In genomic region chr18:29241199-29241598, GRCh38 we compare ENCODE assay signal across 30 cellular contexts.
"Had no signal": no experiment of that assay in that cellular context is flagged by ENCODE, and none has a peak within 500 bp of the region (broad histone marks: within the 10 kb centered on the region; RNA-seq: fewer than 3 reads in every experiment).

No MANE protein-coding gene starts in this region.

- H3K27ac ChIP-seq: neutrophil, pancreas, prostate gland, right lobe of liver, sigmoid colon, skin epidermis, spleen, thoracic aorta, thyroid gland, tibial nerve, upper lobe of left lung, uterus had no signal

- H3K9me3 ChIP-seq: neutrophil, pancreas, prostate gland, right lobe of liver, sigmoid colon, thoracic aorta, thyroid gland, tibial nerve, upper lobe of left lung, uterus had no signal

- H3K27me3 ChIP-seq: neutrophil, pancreas, right lobe of liver, sigmoid colon, spleen, thyroid gland, tibial nerve, upper lobe of left lung, uterus had no signal

- H3K4me2 ChIP-seq: smooth muscle cell had no signal

- H3K4me3 ChIP-seq: pancreas, prostate gland, right lobe of liver, sigmoid colon, skin epidermis, smooth muscle cell, spleen, thoracic aorta, thyroid gland, tibial nerve, upper lobe of left lung, uterus had no signal

- ATAC-seq: naive thymus-derived CD8-positive, alpha-beta T cell; natural killer cell treated with Interleukin-12 subunit alpha and Interleukin-12 subunit beta and Interleukin-15 and Interleukin-18, amount 100 ng/mL, for 72 hours; pancreas; right cardiac atrium; right lobe of liver; stimulated activated memory B cell treated with anti-CD40 and anti-IgM and Interleukin-4, amounts not matched to agents 10 μg/mL and 1 μg/mL and 100 μg/mL, for 72 hours; stimulated activated naive CD8-positive, alpha-beta T cell treated with anti-CD3 and anti-CD28 coated beads, Interleukin-15, amount 100 ng/mL, for 72 hours; stimulated activated naive CD8-positive, alpha-beta T cell treated with anti-CD3 and anti-CD28 coated beads, Interleukin-15, Interleukin-2, amounts not matched to agents 100 U/mL and 50 U/mL, for 24 hours had no signal

- H3K36me3 ChIP-seq: neutrophil, pancreas, prostate gland, right lobe of liver, sigmoid colon, spleen, thoracic aorta, thyroid gland, tibial nerve, upper lobe of left lung, uterus had no signal

- H3K4me1 ChIP-seq: pancreas, prostate gland, right lobe of liver, sigmoid colon, spleen, thyroid gland, tibial nerve, upper lobe of left lung, uterus had no signal

- DNase-seq: naive B cell; naive thymus-derived CD8-positive, alpha-beta T cell; nephron progenitor cell; nucleus accumbens; pancreas; right cardiac atrium; right lobe of liver; sigmoid colon; spleen; stimulated activated CD4-positive, alpha-beta T cell treated with anti-CD3 and anti-CD28 coated beads, Interleukin-12 subunit alpha, Interleukin-12 subunit beta, amount 100 ng/mL, for 4 hours; stimulated activated CD4-positive, alpha-beta T cell treated with anti-CD3 and anti-CD28 coated beads, Interleukin-1b, Interleukin-23, amount 100 ng/mL, for 48 hours; stimulated activated CD4-positive, alpha-beta T cell treated with anti-CD3 and anti-CD28 coated beads, Interleukin-4, amount 100 ng/mL, for 1 hour; stimulated activated CD4-positive, alpha-beta T cell treated with anti-CD3 and anti-CD28 coated beads, Interleukin-4, amount 100 ng/mL, for 4 hours; stimulated activated CD8-positive, alpha-beta memory T cell treated with anti-CD3 and anti-CD28 coated beads, Interleukin-4, amount 100 ng/mL, for 48 hours; stimulated activated naive CD4-positive, alpha-beta T cell; stimulated activated naive CD8-positive, alpha-beta T cell treated with anti-CD3 and anti-CD28 coated beads, Interleukin-15, amount 100 ng/mL, for 72 hours; stimulated activated naive CD8-positive, alpha-beta T cell treated with anti-CD3 and anti-CD28 coated beads, Interleukin-15, Interleukin-2, amounts not matched to agents 100 U/mL and 50 U/mL, for 24 hours; substantia nigra; thyroid gland; trophoblast cell; upper lobe of left lung; uterus had no signal
